ENCODE assay signal across 8 cellular contexts in genomic region chr13:79936368-79937136, GRCh38.
DNase-seq lines count a peak whose midpoint lies in the region; ATAC-seq lines count a peak whose summit lies in the region.

No MANE protein-coding gene starts in this region.

- DNase-seq in Caki2 (ENCODE audit: low read depth) (peak; percentile 96), adipocyte (ENCODE audit: low read depth) (peak; percentile 92), glomerular endothelial cell (ENCODE audit: extremely low read depth, low read depth, low spot score) (peak; percentile 100), pons (ENCODE audit: low spot score) (peak; percentile 100), NOMO-1 treated with DMSO at 0.1 percent for 48 hours (lab: John Stamatoyannopoulos, UW; ENCODE audit: unreplicated experiment) (no peak), KBM-7 (no peak)
- DNase-seq in activated T-cell treated with anti-CD3 and anti-CD28 coated beads, Interleukin-2, amount 50 U/mL, for 48 hours = no peak

- H3K4me3 ChIP-seq in adipocyte (ENCODE audit: low read length) = no peak overlapping the region

- peak overlapping the region; percentile 57 for H3K9ac ChIP-seq in adipocyte (ENCODE audit: low read length)

- no peak for ATAC-seq in HG02970 (IDR thresholded peaks at IDR 0.05; ENCODE audit: low FRiP score, unreplicated experiment)

- H3K4me1 ChIP-seq in adipocyte (ENCODE audit: control insufficient read depth, insufficient read depth, low read length) = peaks cover 29% of the 10 kb centered on the region

- H3K36me3 ChIP-seq in adipocyte (ENCODE audit: control insufficient read depth, insufficient read depth, low read length, severe bottlenecking) = no peaks in the 10 kb centered on the region

- in situ Hi-C loops in Caki2 (cut with HindIII; ENCODE audit: low pct_unique_long_range_greater_than_20kb, low sequenced_read_pairs) = no loop called here
- in situ Hi-C loops in KBM-7 (cut with MboI; ENCODE audit: low pct_unique_long_range_greater_than_20kb, low sequenced_read_pairs) = no loop called here

- no peaks in the 10 kb centered on the region for H3K27me3 ChIP-seq in adipocyte (replicated peaks; ENCODE audit: control insufficient read depth, insufficient read depth, low read length)

- no peaks in the 10 kb centered on the region for H3K9me3 ChIP-seq in adipocyte (ENCODE audit: control insufficient read depth, low read length)

Comparison
In these comparisons a context has a peak if more than half of its experiments do, and no peak if none do; other contexts are left out.
1. DNase-seq: peak in Caki2 (single experiment), adipocyte (single experiment), glomerular endothelial cell (single experiment) and pons (single experiment); none in NOMO-1 treated with DMSO at 0.1 percent for 48 hours (single experiment), activated T-cell treated with anti-CD3 and anti-CD28 coated beads, Interleukin-2, amount 50 U/mL, for 48 hours (0 of 2) and KBM-7 (single experiment).